1 cellular context compared by ENCODE assay signal in the genomic region with DNA sequence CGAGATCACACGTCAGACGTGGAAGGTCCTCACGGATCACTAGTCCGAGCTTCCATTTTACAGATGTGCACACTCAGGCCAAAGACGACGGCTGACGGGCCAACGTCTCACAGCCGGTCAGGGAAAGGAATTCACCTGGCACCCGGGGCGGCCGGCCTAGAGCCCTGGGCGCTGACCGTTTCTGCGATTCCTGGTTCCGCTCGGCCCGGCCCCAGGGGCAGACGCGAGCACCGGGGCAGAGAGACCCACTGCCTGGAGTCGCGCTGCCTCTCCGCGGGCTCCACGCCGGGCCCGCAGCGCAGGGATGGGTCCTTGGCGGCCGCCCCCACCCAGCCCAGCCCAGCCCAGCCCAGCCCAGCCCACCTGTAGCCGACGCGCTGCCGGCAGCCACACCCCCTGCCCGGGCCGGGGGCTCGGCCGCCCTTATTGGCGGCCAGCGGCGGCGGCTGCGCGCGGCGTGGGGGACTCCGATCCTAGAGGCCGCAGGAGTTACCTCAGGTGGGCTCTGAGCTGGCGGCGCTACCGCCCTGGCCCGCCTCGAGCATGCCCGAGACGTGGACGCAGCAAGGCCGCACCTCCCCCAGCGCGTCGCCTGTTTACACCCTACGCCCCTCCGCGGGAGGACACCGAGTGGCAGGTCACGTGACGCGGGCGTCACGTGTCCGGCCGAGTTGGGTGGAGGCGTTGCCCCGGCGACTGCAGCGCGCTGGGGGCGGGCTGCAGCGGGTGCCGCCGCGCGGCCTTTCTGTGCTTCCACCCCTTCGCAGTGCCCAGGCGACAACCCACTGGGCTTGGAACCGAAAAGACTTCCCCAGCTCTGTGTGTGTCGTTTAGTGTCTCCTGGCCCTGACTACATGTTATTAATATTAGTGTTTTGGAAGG.
TF ChIP-seq lines count a peak whose summit lies in the region.

No MANE protein-coding gene starts in this region.

TF ChIP-seq in K562, 482 proteins besides CTCF, POLR2A, EP300 and RAD21 (continued from another document and continues in another):
- TF ChIP-seq, protein P1, sequence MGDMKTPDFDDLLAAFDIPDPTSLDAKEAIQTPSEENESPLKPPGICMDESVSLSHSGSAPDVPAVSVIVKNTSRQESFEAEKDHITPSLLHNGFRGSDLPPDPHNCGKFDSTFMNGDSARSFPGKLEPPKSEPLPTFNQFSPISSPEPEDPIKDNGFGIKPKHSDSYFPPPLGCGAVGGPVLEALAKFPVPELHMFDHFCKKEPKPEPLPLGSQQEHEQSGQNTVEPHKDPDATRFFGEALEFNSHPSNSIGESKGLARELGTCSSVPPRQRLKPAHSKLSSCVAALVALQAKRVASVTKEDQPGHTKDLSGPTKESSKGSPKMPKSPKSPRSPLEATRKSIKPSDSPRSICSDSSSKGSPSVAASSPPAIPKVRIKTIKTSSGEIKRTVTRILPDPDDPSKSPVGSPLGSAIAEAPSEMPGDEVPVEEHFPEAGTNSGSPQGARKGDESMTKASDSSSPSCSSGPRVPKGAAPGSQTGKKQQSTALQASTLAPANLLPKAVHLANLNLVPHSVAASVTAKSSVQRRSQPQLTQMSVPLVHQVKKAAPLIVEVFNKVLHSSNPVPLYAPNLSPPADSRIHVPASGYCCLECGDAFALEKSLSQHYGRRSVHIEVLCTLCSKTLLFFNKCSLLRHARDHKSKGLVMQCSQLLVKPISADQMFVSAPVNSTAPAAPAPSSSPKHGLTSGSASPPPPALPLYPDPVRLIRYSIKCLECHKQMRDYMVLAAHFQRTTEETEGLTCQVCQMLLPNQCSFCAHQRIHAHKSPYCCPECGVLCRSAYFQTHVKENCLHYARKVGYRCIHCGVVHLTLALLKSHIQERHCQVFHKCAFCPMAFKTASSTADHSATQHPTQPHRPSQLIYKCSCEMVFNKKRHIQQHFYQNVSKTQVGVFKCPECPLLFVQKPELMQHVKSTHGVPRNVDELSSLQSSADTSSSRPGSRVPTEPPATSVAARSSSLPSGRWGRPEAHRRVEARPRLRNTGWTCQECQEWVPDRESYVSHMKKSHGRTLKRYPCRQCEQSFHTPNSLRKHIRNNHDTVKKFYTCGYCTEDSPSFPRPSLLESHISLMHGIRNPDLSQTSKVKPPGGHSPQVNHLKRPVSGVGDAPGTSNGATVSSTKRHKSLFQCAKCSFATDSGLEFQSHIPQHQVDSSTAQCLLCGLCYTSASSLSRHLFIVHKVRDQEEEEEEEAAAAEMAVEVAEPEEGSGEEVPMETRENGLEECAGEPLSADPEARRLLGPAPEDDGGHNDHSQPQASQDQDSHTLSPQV (IDR thresholded peaks at IDR 0.05), result 0 out of 2 replicates have a peak, but pooled peaks have one; percentile 56
- TF ChIP-seq FOXM1 (IDR thresholded peaks at IDR 0.05; ENCODE audit: low read depth), result no peak
- TF ChIP-seq FOXM1 (CRISPR knock-in tag; IDR thresholded peaks at IDR 0.05; ENCODE audit: low read depth), result peak; percentile 89; the same call in 1 of the 2 replicates
- no peak for TF ChIP-seq SP2 (IDR thresholded peaks at IDR 0.05; ENCODE audit: extremely low read depth, low read depth, low read length, poor library complexity, severe bottlenecking)
- TF ChIP-seq, protein P2, sequence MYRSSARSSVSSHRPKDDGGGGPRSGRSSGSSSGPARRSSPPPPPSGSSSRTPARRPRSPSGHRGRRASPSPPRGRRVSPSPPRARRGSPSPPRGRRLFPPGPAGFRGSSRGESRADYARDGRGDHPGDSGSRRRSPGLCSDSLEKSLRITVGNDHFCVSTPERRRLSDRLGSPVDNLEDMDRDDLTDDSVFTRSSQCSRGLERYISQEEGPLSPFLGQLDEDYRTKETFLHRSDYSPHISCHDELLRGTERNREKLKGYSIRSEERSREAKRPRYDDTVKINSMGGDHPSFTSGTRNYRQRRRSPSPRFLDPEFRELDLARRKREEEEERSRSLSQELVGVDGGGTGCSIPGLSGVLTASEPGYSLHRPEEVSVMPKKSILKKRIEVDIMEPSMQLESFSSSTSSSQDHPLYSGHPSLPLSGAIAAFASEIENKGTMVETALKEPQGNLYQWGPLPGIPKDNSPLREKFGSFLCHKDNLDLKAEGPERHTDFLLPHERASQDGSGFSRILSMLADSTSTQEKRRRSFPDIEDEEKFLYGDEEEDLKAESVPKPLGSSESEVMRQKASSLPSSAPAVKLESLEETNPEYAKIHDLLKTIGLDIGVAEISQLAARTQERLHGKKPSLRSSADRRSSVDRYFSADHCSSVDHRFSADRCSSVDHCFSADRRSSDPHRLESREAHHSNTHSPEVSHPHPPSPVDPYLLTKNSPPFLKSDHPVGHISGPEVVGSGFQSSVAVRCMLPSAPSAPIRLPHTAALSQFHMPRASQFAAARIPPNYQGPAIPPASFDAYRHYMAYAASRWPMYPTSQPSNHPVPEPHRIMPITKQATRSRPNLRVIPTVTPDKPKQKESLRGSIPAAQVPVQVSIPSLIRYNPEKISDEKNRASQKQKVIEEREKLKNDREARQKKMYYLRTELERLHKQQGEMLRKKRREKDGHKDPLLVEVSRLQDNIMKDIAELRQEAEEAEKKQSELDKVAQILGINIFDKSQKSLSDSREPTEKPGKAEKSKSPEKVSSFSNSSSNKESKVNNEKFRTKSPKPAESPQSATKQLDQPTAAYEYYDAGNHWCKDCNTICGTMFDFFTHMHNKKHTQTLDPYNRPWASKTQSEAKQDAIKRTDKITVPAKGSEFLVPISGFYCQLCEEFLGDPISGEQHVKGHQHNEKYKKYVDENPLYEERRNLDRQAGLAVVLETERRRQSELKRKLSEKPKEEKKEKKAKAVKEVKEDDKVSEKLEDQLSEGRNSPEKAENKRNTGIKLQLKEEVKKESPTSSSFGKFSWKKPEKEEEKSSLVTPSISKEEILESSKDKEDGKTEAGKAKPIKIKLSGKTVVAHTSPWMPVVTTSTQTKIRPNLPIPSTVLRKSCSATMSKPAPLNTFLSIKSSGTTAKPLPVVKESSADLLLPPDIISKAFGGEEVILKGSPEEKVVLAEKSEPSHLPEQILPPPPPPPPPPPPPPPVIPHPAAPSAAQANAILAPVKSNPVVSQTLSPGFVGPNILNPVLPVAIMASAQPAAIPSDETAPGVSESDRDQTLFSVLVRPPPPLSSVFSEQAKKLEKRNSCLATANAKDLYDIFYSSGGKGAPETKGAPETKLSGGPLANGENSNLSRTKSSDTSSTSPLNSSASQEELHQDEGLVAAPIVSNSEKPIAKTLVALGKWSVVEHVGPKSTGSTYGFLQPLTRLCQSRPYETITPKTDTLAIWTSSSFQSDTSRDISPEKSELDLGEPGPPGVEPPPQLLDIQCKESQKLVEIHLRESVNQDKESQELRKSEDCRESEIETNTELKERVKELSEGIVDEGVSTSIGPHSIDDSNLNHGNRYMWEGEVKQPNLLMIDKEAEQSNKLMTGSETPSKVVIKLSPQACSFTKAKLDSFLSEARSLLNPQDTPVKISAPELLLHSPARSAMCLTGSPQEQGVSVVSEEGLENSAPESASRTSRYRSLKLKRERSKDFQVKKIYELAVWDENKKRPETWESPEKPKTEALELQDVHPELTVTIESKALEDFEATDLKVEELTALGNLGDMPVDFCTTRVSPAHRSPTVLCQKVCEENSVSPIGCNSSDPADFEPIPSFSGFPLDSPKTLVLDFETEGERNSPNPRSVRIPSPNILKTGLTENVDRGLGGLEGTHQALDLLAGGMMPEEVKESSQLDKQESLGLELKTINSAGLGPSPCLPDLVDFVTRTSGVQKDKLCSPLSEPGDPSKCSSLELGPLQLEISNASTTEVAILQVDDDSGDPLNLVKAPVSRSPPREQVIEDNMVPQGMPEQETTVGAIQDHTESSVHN (IDR thresholded peaks at IDR 0.05; ENCODE audit: borderline replicate concordance in 1 of 2, low read depth in 1 of 2), result no peak
- TF ChIP-seq, protein P3, sequence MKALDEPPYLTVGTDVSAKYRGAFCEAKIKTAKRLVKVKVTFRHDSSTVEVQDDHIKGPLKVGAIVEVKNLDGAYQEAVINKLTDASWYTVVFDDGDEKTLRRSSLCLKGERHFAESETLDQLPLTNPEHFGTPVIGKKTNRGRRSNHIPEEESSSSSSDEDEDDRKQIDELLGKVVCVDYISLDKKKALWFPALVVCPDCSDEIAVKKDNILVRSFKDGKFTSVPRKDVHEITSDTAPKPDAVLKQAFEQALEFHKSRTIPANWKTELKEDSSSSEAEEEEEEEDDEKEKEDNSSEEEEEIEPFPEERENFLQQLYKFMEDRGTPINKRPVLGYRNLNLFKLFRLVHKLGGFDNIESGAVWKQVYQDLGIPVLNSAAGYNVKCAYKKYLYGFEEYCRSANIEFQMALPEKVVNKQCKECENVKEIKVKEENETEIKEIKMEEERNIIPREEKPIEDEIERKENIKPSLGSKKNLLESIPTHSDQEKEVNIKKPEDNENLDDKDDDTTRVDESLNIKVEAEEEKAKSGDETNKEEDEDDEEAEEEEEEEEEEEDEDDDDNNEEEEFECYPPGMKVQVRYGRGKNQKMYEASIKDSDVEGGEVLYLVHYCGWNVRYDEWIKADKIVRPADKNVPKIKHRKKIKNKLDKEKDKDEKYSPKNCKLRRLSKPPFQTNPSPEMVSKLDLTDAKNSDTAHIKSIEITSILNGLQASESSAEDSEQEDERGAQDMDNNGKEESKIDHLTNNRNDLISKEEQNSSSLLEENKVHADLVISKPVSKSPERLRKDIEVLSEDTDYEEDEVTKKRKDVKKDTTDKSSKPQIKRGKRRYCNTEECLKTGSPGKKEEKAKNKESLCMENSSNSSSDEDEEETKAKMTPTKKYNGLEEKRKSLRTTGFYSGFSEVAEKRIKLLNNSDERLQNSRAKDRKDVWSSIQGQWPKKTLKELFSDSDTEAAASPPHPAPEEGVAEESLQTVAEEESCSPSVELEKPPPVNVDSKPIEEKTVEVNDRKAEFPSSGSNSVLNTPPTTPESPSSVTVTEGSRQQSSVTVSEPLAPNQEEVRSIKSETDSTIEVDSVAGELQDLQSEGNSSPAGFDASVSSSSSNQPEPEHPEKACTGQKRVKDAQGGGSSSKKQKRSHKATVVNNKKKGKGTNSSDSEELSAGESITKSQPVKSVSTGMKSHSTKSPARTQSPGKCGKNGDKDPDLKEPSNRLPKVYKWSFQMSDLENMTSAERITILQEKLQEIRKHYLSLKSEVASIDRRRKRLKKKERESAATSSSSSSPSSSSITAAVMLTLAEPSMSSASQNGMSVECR (CRISPR knock-in tag; IDR thresholded peaks at IDR 0.05), result peak; percentile 100
- TF ChIP-seq, protein P4, sequence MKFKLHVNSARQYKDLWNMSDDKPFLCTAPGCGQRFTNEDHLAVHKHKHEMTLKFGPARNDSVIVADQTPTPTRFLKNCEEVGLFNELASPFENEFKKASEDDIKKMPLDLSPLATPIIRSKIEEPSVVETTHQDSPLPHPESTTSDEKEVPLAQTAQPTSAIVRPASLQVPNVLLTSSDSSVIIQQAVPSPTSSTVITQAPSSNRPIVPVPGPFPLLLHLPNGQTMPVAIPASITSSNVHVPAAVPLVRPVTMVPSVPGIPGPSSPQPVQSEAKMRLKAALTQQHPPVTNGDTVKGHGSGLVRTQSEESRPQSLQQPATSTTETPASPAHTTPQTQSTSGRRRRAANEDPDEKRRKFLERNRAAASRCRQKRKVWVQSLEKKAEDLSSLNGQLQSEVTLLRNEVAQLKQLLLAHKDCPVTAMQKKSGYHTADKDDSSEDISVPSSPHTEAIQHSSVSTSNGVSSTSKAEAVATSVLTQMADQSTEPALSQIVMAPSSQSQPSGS (CRISPR knock-in tag; IDR thresholded peaks at IDR 0.05), result no peak; the same call in 1 of the 2 replicates
- no peak for TF ChIP-seq FOSL1 (tag; conservative IDR thresholded peaks at IDR 0.05)
- TF ChIP-seq RBM17 (IDR thresholded peaks at IDR 0.05; ENCODE audit: borderline replicate concordance, low read depth, low read length), result no peak
- TF ChIP-seq TARDBP (IDR thresholded peaks at IDR 0.05), result peak; percentile 70; the same call in 1 of the 2 replicates
- no peak for TF ChIP-seq ZNF830 (CRISPR knock-in tag; IDR thresholded peaks at IDR 0.05)
- TF ChIP-seq KDM2B (CRISPR knock-in tag; IDR thresholded peaks at IDR 0.05), result 0 out of 2 replicates have a peak, but pooled peaks have one; percentile 4
- no peak for TF ChIP-seq RFX7 (CRISPR knock-in tag; IDR thresholded peaks at IDR 0.05)
- no peak for TF ChIP-seq CBFB (CRISPR knock-in tag; IDR thresholded peaks at IDR 0.05)
- TF ChIP-seq FOXJ3 (CRISPR knock-in tag; IDR thresholded peaks at IDR 0.05), result peak; percentile 67; the same call in 1 of the 2 replicates
- TF ChIP-seq, protein P5, sequence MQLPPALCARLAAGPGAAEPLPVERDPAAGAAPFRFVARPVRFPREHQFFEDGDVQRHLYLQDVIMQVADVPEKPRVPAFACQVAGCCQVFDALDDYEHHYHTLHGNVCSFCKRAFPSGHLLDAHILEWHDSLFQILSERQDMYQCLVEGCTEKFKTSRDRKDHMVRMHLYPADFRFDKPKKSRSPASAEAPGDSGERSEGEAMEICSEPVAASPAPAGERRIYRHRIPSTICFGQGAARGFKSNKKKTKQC (CRISPR knock-in tag; IDR thresholded peaks at IDR 0.05), result peak; percentile 97
- TF ChIP-seq, protein P6, sequence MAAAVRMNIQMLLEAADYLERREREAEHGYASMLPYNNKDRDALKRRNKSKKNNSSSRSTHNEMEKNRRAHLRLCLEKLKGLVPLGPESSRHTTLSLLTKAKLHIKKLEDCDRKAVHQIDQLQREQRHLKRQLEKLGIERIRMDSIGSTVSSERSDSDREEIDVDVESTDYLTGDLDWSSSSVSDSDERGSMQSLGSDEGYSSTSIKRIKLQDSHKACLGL (CRISPR knock-in tag; IDR thresholded peaks at IDR 0.05; ENCODE audit: borderline replicate concordance, poor library complexity, severe bottlenecking), result peak; percentile 73
- TF ChIP-seq, protein P7, sequence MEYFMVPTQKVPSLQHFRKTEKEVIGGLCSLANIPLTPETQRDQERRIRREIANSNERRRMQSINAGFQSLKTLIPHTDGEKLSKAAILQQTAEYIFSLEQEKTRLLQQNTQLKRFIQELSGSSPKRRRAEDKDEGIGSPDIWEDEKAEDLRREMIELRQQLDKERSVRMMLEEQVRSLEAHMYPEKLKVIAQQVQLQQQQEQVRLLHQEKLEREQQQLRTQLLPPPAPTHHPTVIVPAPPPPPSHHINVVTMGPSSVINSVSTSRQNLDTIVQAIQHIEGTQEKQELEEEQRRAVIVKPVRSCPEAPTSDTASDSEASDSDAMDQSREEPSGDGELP (CRISPR knock-in tag; IDR thresholded peaks at IDR 0.05; ENCODE audit: borderline replicate concordance), result peak; percentile 93
- peak; percentile 82 for TF ChIP-seq KDM5B (IDR thresholded peaks at IDR 0.05; ENCODE audit: insufficient replicate concordance, low read depth, low read length)
- TF ChIP-seq, protein P8, sequence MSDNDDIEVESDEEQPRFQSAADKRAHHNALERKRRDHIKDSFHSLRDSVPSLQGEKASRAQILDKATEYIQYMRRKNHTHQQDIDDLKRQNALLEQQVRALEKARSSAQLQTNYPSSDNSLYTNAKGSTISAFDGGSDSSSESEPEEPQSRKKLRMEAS (CRISPR knock-in tag; IDR thresholded peaks at IDR 0.05), result peak; percentile 98
- TF ChIP-seq POU5F1 (IDR thresholded peaks at IDR 0.05; ENCODE audit: borderline replicate concordance, low read depth, low read length, partially characterized antibody), result peak; percentile 45
- peak; percentile 72; the same call in 1 of the 2 replicates for TF ChIP-seq MTA3 (IDR thresholded peaks at IDR 0.05; ENCODE audit: borderline replicate concordance)
- peak; percentile 73 for TF ChIP-seq ZKSCAN1 (IDR thresholded peaks at IDR 0.05; ENCODE audit: low read depth, low read length)
- TF ChIP-seq ETV5 (CRISPR knock-in tag; IDR thresholded peaks at IDR 0.05; ENCODE audit: low read depth), result no peak
- peak; percentile 19; the same call in 1 of the 2 replicates for TF ChIP-seq PML (IDR thresholded peaks at IDR 0.05; ENCODE audit: low read length)
- no peak for TF ChIP-seq ZNF444 (CRISPR knock-in tag; IDR thresholded peaks at IDR 0.05)
- TF ChIP-seq ZNF217 (CRISPR knock-in tag; IDR thresholded peaks at IDR 0.05), result no peak
- TF ChIP-seq SMARCC2 (IDR thresholded peaks at IDR 0.05; ENCODE audit: low read depth), result no peak
- no peak for TF ChIP-seq HSF4 (CRISPR knock-in tag; IDR thresholded peaks at IDR 0.05; ENCODE audit: borderline replicate concordance)
- TF ChIP-seq NCOR1 (IDR thresholded peaks at IDR 0.05), result peak; percentile 71
- TF ChIP-seq ZNF197 (CRISPR knock-in tag; IDR thresholded peaks at IDR 0.05; ENCODE audit: low read depth), result no peak
- TF ChIP-seq MCM7 (IDR thresholded peaks at IDR 0.05), result no peak
- TF ChIP-seq SMARCA5 (IDR thresholded peaks at IDR 0.05), result 0 out of 2 replicates have a peak, but pooled peaks have one; percentile 26
